1 cellular context compared by ENCODE assay signal in the genomic region with DNA sequence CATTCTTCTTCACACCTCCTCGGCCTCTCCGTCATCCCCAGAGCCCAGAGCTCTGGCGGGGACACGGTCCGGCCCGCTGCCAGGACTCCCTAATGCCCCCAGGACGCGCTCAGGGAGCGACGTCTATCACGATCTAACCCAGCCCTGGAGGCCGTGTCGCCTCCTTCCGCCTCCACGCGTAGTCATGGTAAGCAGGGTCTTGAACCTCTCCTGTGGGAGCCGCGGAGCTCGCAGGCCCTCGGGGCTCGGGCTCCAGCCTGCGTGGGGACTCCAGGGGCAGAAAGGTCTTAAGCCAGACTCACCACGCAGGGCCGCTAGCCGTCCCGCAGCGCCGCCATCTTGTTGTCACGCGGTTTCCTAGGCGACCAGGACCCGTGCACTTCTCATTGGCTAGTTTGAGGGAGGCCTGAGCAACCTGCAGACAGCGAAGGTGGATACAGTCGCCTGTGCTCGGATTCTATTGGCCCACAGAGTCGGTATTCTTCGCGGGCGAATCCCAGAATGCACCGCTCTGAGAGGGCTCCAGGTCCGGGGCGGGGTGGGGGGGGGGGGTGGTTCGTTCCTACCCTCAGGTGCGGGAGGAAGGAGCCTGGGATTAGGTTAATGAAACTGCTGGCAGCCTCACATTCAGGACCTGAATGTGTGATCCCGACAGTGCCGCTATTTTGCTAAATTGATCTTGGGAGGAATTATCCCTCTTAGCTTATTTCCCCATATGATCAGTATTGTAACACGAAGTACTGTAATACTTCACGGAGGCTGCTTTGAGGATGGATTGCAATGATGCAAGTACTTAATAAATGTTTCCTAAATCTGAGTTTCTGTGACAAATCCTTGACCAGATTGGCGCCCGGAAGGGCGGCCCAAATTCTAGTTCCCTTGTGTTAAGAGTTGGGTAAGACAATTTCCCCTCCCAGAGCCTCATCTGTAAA.
TF ChIP-seq lines count a peak whose summit lies in the region.

A gene with protein sequence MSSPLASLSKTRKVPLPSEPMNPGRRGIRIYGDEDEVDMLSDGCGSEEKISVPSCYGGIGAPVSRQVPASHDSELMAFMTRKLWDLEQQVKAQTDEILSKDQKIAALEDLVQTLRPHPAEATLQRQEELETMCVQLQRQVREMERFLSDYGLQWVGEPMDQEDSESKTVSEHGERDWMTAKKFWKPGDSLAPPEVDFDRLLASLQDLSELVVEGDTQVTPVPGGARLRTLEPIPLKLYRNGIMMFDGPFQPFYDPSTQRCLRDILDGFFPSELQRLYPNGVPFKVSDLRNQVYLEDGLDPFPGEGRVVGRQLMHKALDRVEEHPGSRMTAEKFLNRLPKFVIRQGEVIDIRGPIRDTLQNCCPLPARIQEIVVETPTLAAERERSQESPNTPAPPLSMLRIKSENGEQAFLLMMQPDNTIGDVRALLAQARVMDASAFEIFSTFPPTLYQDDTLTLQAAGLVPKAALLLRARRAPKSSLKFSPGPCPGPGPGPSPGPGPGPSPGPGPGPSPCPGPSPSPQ (minus strand): TSS at position 347 of the 932 bp plus-strand sequence. CDS start 3,753 bp downstream, outside the sequence.

TF ChIP-seq in GM23338, 12 proteins besides CTCF, POLR2A, EP300 and RAD21:
- TF ChIP-seq, protein P1, sequence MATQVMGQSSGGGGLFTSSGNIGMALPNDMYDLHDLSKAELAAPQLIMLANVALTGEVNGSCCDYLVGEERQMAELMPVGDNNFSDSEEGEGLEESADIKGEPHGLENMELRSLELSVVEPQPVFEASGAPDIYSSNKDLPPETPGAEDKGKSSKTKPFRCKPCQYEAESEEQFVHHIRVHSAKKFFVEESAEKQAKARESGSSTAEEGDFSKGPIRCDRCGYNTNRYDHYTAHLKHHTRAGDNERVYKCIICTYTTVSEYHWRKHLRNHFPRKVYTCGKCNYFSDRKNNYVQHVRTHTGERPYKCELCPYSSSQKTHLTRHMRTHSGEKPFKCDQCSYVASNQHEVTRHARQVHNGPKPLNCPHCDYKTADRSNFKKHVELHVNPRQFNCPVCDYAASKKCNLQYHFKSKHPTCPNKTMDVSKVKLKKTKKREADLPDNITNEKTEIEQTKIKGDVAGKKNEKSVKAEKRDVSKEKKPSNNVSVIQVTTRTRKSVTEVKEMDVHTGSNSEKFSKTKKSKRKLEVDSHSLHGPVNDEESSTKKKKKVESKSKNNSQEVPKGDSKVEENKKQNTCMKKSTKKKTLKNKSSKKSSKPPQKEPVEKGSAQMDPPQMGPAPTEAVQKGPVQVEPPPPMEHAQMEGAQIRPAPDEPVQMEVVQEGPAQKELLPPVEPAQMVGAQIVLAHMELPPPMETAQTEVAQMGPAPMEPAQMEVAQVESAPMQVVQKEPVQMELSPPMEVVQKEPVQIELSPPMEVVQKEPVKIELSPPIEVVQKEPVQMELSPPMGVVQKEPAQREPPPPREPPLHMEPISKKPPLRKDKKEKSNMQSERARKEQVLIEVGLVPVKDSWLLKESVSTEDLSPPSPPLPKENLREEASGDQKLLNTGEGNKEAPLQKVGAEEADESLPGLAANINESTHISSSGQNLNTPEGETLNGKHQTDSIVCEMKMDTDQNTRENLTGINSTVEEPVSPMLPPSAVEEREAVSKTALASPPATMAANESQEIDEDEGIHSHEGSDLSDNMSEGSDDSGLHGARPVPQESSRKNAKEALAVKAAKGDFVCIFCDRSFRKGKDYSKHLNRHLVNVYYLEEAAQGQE (IDR thresholded peaks at IDR 0.05; ENCODE audit: unreplicated experiment), result no peak
- TF ChIP-seq, protein P2, sequence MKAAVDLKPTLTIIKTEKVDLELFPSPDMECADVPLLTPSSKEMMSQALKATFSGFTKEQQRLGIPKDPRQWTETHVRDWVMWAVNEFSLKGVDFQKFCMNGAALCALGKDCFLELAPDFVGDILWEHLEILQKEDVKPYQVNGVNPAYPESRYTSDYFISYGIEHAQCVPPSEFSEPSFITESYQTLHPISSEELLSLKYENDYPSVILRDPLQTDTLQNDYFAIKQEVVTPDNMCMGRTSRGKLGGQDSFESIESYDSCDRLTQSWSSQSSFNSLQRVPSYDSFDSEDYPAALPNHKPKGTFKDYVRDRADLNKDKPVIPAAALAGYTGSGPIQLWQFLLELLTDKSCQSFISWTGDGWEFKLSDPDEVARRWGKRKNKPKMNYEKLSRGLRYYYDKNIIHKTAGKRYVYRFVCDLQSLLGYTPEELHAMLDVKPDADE (IDR thresholded peaks at IDR 0.05), result no peak
- TF ChIP-seq JUNB (IDR thresholded peaks at IDR 0.05; ENCODE audit: unreplicated experiment), result no peak
- no peak for TF ChIP-seq EZH2phosphoT487 (IDR thresholded peaks at IDR 0.05; ENCODE audit: unreplicated experiment)
- TF ChIP-seq, protein P3, sequence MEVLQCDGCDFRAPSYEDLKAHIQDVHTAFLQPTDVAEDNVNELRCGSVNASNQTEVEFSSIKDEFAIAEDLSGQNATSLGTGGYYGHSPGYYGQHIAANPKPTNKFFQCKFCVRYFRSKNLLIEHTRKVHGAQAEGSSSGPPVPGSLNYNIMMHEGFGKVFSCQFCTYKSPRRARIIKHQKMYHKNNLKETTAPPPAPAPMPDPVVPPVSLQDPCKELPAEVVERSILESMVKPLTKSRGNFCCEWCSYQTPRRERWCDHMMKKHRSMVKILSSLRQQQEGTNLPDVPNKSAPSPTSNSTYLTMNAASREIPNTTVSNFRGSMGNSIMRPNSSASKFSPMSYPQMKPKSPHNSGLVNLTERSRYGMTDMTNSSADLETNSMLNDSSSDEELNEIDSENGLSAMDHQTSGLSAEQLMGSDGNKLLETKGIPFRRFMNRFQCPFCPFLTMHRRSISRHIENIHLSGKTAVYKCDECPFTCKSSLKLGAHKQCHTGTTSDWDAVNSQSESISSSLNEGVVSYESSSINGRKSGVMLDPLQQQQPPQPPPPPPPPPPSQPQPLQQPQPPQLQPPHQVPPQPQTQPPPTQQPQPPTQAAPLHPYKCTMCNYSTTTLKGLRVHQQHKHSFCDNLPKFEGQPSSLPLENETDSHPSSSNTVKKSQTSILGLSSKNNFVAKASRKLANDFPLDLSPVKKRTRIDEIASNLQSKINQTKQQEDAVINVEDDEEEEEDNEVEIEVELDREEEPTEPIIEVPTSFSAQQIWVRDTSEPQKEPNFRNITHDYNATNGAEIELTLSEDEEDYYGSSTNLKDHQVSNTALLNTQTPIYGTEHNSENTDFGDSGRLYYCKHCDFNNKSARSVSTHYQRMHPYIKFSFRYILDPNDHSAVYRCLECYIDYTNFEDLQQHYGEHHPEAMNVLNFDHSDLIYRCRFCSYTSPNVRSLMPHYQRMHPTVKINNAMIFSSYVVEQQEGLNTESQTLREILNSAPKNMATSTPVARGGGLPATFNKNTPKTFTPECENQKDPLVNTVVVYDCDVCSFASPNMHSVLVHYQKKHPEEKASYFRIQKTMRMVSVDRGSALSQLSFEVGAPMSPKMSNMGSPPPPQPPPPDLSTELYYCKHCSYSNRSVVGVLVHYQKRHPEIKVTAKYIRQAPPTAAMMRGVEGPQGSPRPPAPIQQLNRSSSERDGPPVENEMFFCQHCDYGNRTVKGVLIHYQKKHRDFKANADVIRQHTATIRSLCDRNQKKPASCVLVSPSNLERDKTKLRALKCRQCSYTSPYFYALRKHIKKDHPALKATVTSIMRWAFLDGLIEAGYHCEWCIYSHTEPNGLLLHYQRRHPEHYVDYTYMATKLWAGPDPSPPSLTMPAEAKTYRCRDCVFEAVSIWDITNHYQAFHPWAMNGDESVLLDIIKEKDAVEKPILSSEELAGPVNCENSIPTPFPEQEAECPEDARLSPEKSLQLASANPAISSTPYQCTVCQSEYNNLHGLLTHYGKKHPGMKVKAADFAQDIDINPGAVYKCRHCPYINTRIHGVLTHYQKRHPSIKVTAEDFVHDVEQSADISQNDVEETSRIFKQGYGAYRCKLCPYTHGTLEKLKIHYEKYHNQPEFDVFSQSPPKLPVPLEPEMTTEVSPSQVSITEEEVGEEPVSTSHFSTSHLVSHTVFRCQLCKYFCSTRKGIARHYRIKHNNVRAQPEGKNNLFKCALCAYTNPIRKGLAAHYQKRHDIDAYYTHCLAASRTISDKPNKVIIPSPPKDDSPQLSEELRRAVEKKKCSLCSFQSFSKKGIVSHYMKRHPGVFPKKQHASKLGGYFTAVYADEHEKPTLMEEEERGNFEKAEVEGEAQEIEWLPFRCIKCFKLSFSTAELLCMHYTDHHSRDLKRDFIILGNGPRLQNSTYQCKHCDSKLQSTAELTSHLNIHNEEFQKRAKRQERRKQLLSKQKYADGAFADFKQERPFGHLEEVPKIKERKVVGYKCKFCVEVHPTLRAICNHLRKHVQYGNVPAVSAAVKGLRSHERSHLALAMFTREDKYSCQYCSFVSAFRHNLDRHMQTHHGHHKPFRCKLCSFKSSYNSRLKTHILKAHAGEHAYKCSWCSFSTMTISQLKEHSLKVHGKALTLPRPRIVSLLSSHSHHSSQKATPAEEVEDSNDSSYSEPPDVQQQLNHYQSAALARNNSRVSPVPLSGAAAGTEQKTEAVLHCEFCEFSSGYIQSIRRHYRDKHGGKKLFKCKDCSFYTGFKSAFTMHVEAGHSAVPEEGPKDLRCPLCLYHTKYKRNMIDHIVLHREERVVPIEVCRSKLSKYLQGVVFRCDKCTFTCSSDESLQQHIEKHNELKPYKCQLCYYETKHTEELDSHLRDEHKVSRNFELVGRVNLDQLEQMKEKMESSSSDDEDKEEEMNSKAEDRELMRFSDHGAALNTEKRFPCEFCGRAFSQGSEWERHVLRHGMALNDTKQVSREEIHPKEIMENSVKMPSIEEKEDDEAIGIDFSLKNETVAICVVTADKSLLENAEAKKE (CRISPR knock-in tag; IDR thresholded peaks at IDR 0.05), result no peak
- TF ChIP-seq EZH2 (IDR thresholded peaks at IDR 0.05; ENCODE audit: low read depth, unreplicated experiment), result no peak
- TF ChIP-seq POLR2AphosphoS5 (IDR thresholded peaks at IDR 0.05; ENCODE audit: low read depth), result no peak; the same call in 1 of the 2 replicates
- TF ChIP-seq STAT1 (IDR thresholded peaks at IDR 0.05; ENCODE audit: unreplicated experiment), result no peak
- TF ChIP-seq ZNF331 (CRISPR knock-in tag; IDR thresholded peaks at IDR 0.05; ENCODE audit: low read depth), result no peak
- TF ChIP-seq ZNF114 (CRISPR knock-in tag; IDR thresholded peaks at IDR 0.05), result no peak
TF ChIP-seq in GM23338: peak in this region for 0.
